ENCODE assay signal across 22 cellular contexts in genomic region chr1:116259665-116260064, GRCh38.
A peak's percentile ranks its signal among the peaks of the same experiment; 100 is the strongest.
DNase-seq lines count a peak whose midpoint lies in the region; ATAC-seq lines count a peak whose summit lies in the region.
"Had no signal": no experiment of that assay in that cellular context is flagged by ENCODE, and none has a peak within 500 bp of the region (broad histone marks: within the 10 kb centered on the region; RNA-seq: fewer than 3 reads in every experiment).

No MANE protein-coding gene starts in this region.

- H3K27ac Mint-ChIP-seq in activated T-helper 17 cell treated with anti-CD3 and anti-CD28 coated beads, Interleukin-2, amount 50 U/mL, for 72 hours: no peak overlapping the region
- H3K27ac Mint-ChIP-seq in naive thymus-derived CD8-positive, alpha-beta T cell: peak overlapping the region in 1 of 10 donors; percentile 16

- no peaks in the 10 kb centered on the region for H3K79me2 ChIP-seq in Karpas-422 (ENCODE audit: low read length)

- POLR2A ChIA-PET in naive thymus-derived CD8-positive, alpha-beta T cell (lab: Charles Lee): interaction anchor here (1.2 to 1.5 kb wide), 2 partner anchors 19 to 117 kb away, joined by 3 read pairs; no protein-coding TSS in a partner anchor

- no peak overlapping the region for H2AFZ ChIP-seq in Karpas-422 (ENCODE audit: low read length)

- no peaks in the 10 kb centered on the region for H3K36me3 Mint-ChIP-seq in activated T-helper 17 cell treated with anti-CD3 and anti-CD28 coated beads, Interleukin-2, amount 50 U/mL, for 72 hours (ENCODE audit: low read depth)
- H3K36me3 Mint-ChIP-seq in naive thymus-derived CD8-positive, alpha-beta T cell: no peaks in the 10 kb centered on the region

- H3K27ac ChIP-seq in Karpas-422 (ENCODE audit: low read length): no peak overlapping the region
- H3K27ac ChIP-seq: esophagus squamous epithelium, left lung, testis had no signal

- H3K4me3 ChIP-seq in Karpas-422 (ENCODE audit: low read length): no peak overlapping the region
- H3K4me3 ChIP-seq: esophagus squamous epithelium, left lung, mucosa of descending colon, Peyer's patch, testis had no signal

- H3K9me3 Mint-ChIP-seq in activated T-helper 17 cell treated with anti-CD3 and anti-CD28 coated beads, Interleukin-2, amount 50 U/mL, for 72 hours: no peaks in the 10 kb centered on the region
- no peaks in the 10 kb centered on the region for H3K9me3 Mint-ChIP-seq in naive thymus-derived CD8-positive, alpha-beta T cell

- no peaks in the 10 kb centered on the region for H3K27me3 ChIP-seq in Karpas-422 (ENCODE audit: low read length)
- H3K27me3 ChIP-seq: esophagus squamous epithelium, left lung, Peyer's patch, testis had no signal

- no peaks in the 10 kb centered on the region for H4K20me1 ChIP-seq in Karpas-422 (ENCODE audit: insufficient read depth, low read depth, low read length)

- DNase-seq in NOMO-1 treated with DMSO at 0.1 percent for 48 hours (lab: John Stamatoyannopoulos, UW; ENCODE audit: unreplicated experiment) (peak; percentile 5), NOMO-1 treated with dmso at 0.1 percent for 144 hours (lab: John Stamatoyannopoulos, UW; ENCODE audit: unreplicated experiment) (no peak), Karpas-422 (no peak), activated gamma-delta T cell treated with Interleukin-2 at 50 U/mL for 16 hours (no peak), NCI-H69 (lab: John Stamatoyannopoulos, UW) (no peak)
- DNase-seq in naive thymus-derived CD8-positive, alpha-beta T cell: peak in 2 of 10 donors; percentile 7 to 17
- DNase-seq: activated naive CD4-positive, alpha-beta T cell; C1 segment of cervical spinal cord; cerebellar nuclear complex; effector CD4-positive, alpha-beta T cell; esophagus squamous epithelium; GF-D8; left lung; mucosa of descending colon; NCI-H2107; NCI-H526 treated with DMSO at 0.1 percent for 48 hours; Peyer's patch; retina; stimulated activated CD4-positive, alpha-beta T cell treated with anti-CD3 and anti-CD28 coated beads, Interleukin-12 subunit alpha, Interleukin-12 subunit beta, amount 100 ng/mL, for 4 hours; testis had no signal

- H3K9ac ChIP-seq in Karpas-422 (ENCODE audit: low read length): no peak overlapping the region

- H3K4me2 ChIP-seq in Karpas-422 (ENCODE audit: low read depth, low read length, poor library complexity, severe bottlenecking): peak overlapping the region; percentile 19

- H3K4me3 Mint-ChIP-seq in activated T-helper 17 cell treated with anti-CD3 and anti-CD28 coated beads, Interleukin-2, amount 50 U/mL, for 72 hours: no peak overlapping the region
- H3K4me3 Mint-ChIP-seq in naive thymus-derived CD8-positive, alpha-beta T cell: no peak overlapping the region

- H3K4me1 Mint-ChIP-seq in activated T-helper 17 cell treated with anti-CD3 and anti-CD28 coated beads, Interleukin-2, amount 50 U/mL, for 72 hours: no peaks in the 10 kb centered on the region
- peaks cover 12 to 48% (median 26%) of the 10 kb centered on the region in 4 donors for H3K4me1 Mint-ChIP-seq in naive thymus-derived CD8-positive, alpha-beta T cell

- no peaks in the 10 kb centered on the region for H3K36me3 ChIP-seq in Karpas-422 (ENCODE audit: insufficient read depth, low read length)
- H3K36me3 ChIP-seq: esophagus squamous epithelium, left lung, Peyer's patch had no signal

- peak; percentile 42 for ATAC-seq in activated T-helper 17 cell treated with anti-CD3 and anti-CD28 coated beads, Interleukin-2, amount 50 U/mL, for 72 hours (replicated peaks)
- peak; percentile 39 to 59 for ATAC-seq in naive thymus-derived CD8-positive, alpha-beta T cell
- no peak for ATAC-seq in GM19395 (IDR thresholded peaks at IDR 0.05; ENCODE audit: unreplicated experiment)
- ATAC-seq: mucosa of descending colon had no signal

- no peaks in the 10 kb centered on the region for H3K9me3 ChIP-seq in Karpas-422 (ENCODE audit: low read length)
- H3K9me3 ChIP-seq: esophagus squamous epithelium, left lung, mucosa of descending colon, Peyer's patch, testis had no signal

- H3K9me2 ChIP-seq in Karpas-422 (replicated peaks; ENCODE audit: insufficient read depth, low read length): no peaks in the 10 kb centered on the region

- H3K27me3 Mint-ChIP-seq in activated T-helper 17 cell treated with anti-CD3 and anti-CD28 coated beads, Interleukin-2, amount 50 U/mL, for 72 hours: no peaks in the 10 kb centered on the region
- no peaks in the 10 kb centered on the region for H3K27me3 Mint-ChIP-seq in naive thymus-derived CD8-positive, alpha-beta T cell

- H3K4me1 ChIP-seq in Karpas-422 (ENCODE audit: low read length): peaks cover 76% of the 10 kb centered on the region
- H3K4me1 ChIP-seq: left lung, testis had no signal
